ENCODE assay signal across 20 cellular contexts in genomic region chr1:109903371-109903930, GRCh38.
"Had no signal": no experiment of that assay in that cellular context is flagged by ENCODE, and none has a peak within 500 bp of the region (broad histone marks: within the 10 kb centered on the region; RNA-seq: fewer than 3 reads in every experiment).

No MANE protein-coding gene starts in this region.

- ATAC-seq: effector memory CD8-positive, alpha-beta T cell; foreskin keratinocyte; left ventricle myocardium superior; stimulated activated naive CD8-positive, alpha-beta T cell treated with anti-CD3 and anti-CD28 coated beads, Interleukin-15, Interleukin-2, amounts not matched to agents 100 U/mL and 50 U/mL, for 24 hours had no signal

- H3K27me3 Mint-ChIP-seq: effector memory CD8-positive, alpha-beta T cell had no signal

- H3K4me3 Mint-ChIP-seq: dendritic cell treated with granulocyte-macrophage colony-stimulating factor and Interleukin-4, amounts not matched to agents 40 ng/mL and 50 ng/mL, for 4 days; effector memory CD8-positive, alpha-beta T cell; nephron; type B pancreatic cell had no signal

- H3K27me3 ChIP-seq: esophagus squamous epithelium, suprapubic skin, thyroid gland had no signal

- H3K36me3 Mint-ChIP-seq: naive B cell, type B pancreatic cell had no signal

- H3K9me3 Mint-ChIP-seq: dendritic cell treated with granulocyte-macrophage colony-stimulating factor and Interleukin-4, amounts not matched to agents 40 ng/mL and 50 ng/mL, for 4 days; effector memory CD8-positive, alpha-beta T cell; naive B cell; nephron; type B pancreatic cell had no signal

- H3K9me3 ChIP-seq: esophagus squamous epithelium, psoas muscle, spleen, suprapubic skin, thyroid gland had no signal

- H3K27ac Mint-ChIP-seq: naive B cell, nephron, type B pancreatic cell had no signal

- H3K27ac ChIP-seq: esophagus squamous epithelium, foreskin keratinocyte, suprapubic skin, thyroid gland had no signal

- DNase-seq: effector memory CD8-positive, alpha-beta T cell; esophagus squamous epithelium; foreskin keratinocyte; kidney; left cardiac atrium; left ventricle myocardium superior; mesendoderm; naive B cell; psoas muscle; retina; spleen; stimulated activated CD4-positive, alpha-beta T cell treated with anti-CD3 and anti-CD28 coated beads, Interleukin-15, amount 100 ng/mL, for 24 hours; stimulated activated CD4-positive, alpha-beta T cell treated with anti-CD3 and anti-CD28 coated beads, Interleukin-1b, Interleukin-23, amount 100 ng/mL, for 48 hours; stimulated activated CD4-positive, alpha-beta T cell treated with anti-CD3 and anti-CD28 coated beads, Interleukin-4, amount 100 ng/mL, for 24 hours; stimulated activated naive CD8-positive, alpha-beta T cell treated with anti-CD3 and anti-CD28 coated beads, Interleukin-15, Interleukin-2, amounts not matched to agents 100 U/mL and 50 U/mL, for 24 hours; thyroid gland had no signal
